Comparison of ENCODE assay signal across 1 cellular context in the genomic region with DNA sequence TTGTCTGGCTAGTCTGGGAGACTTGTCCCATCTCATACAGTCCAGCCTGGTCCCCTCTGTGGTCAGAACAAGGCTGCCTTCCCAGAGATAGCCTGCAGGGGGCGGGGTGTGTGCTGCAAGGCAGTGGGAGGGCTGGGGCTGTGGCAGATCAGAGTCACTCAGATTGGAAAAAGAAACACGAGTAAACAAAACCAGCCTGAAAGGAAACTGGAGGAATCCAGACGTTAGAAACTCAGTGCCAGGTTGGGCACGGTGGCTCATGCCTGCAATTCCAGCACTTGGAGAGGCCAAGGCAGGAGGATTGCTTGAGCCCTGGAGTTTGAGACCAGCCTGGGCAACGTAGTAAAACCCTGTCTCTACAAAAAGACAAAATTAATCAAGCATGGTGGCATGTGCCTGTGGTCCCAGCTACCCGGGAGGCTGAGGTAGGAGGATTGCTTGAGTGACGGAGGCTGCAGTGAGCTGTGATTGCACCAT.
A peak's percentile ranks its signal among the peaks of the same experiment; 100 is the strongest.
TF ChIP-seq lines count a peak whose summit lies in the region.

No MANE protein-coding gene starts in this region.

TF ChIP-seq in H1, 55 proteins besides CTCF, POLR2A, EP300 and RAD21:
- TF ChIP-seq SP2 (IDR thresholded peaks at IDR 0.05; ENCODE audit: low read length): no peak
- 0 out of 2 replicates have a peak, but pooled peaks have one; percentile 22 for TF ChIP-seq BACH1 (IDR thresholded peaks at IDR 0.05; ENCODE audit: low read length)
